19 cellular contexts compared by ENCODE assay signal in genomic region chr4:150315175-150315574, GRCh38.
DNase-seq lines count a peak whose midpoint lies in the region; ATAC-seq and TF ChIP-seq lines count a peak whose summit lies in the region.
"Had no signal": no experiment of that assay in that cellular context is flagged by ENCODE, and none has a peak within 500 bp of the region (broad histone marks: within the 10 kb centered on the region; RNA-seq: fewer than 3 reads in every experiment).

No MANE protein-coding gene starts in this region.

- H3K9me3 ChIP-seq in A673 (ENCODE audit: low read depth, low read length, poor library complexity, severe bottlenecking) (no peaks in the 10 kb centered on the region), NT2/D1 (ENCODE audit: insufficient read depth, low read length) (no peaks in the 10 kb centered on the region), tibial nerve (no peaks in the 10 kb centered on the region)
- H3K9me3 ChIP-seq: BLaER1 treated with 17β-estradiol and CSF1 and Interleukin-3, amounts not matched to agents 10 nM and 100 nM had no signal

- no peak overlapping the region for H3K9ac ChIP-seq in NT2/D1 (ENCODE audit: insufficient read length, low read depth)
- H3K9ac ChIP-seq: BLaER1 treated with 17β-estradiol and CSF1 and Interleukin-3, amounts not matched to agents 10 nM and 100 nM had no signal

- H3K4me2 ChIP-seq in GM23338: peak overlapping the region; percentile 8; the same call in 1 of the 2 replicates
- H3K4me2 ChIP-seq: BLaER1 treated with 17β-estradiol and CSF1 and Interleukin-3, amounts not matched to agents 10 nM and 100 nM had no signal

- WGBS in tibial nerve, 2 donors: 73 to 75% methylated on average over 8 of the region's 8 CpGs

- TF ChIP-seq EP300 in tibial nerve (IDR thresholded peaks at IDR 0.05): no peak

- H3K4me3 ChIP-seq in A673 (ENCODE audit: low read depth, low read length, poor library complexity, severe bottlenecking) (no peak overlapping the region), GM23338 (no peak overlapping the region), NT2/D1 (ENCODE audit: insufficient read length, low read depth) (no peak overlapping the region), tibial nerve (no peak overlapping the region)
- H3K4me3 ChIP-seq: BLaER1 treated with 17β-estradiol and CSF1 and Interleukin-3, amounts not matched to agents 10 nM and 100 nM had no signal

- H3K4me3 Mint-ChIP-seq in GM23338: peak overlapping the region; percentile 31
- H3K4me3 Mint-ChIP-seq: activated naive CD8-positive, alpha-beta T cell treated with anti-CD3 and anti-CD28 coated beads, Interleukin-2, amount 10 ng/mL, durations not matched to agents 7 days and 5 days; activated T-helper 17 cell treated with anti-CD3 and anti-CD28 coated beads, Interleukin-2, amount 50 U/mL, for 72 hours; IgD-negative memory B cell had no signal

- no peaks in the 10 kb centered on the region for H3K9me2 ChIP-seq in GM23338 (ENCODE audit: insufficient read depth)

- H3K27ac ChIP-seq in A673 (ENCODE audit: low read depth, low read length, poor library complexity, severe bottlenecking) (peak overlapping the region; percentile 74), GM23338 (ENCODE audit: low read depth) (no peak overlapping the region), tibial nerve (no peak overlapping the region)
- H3K27ac ChIP-seq: BLaER1 treated with 17β-estradiol and CSF1 and Interleukin-3, amounts not matched to agents 10 nM and 100 nM; brain microvascular endothelial cell had no signal

- H3F3A ChIP-seq in GM23338 (replicated peaks; ENCODE audit: low read depth): no peaks in the 10 kb centered on the region

- POLR2A ChIA-PET in A673 (lab: Charles Lee; ENCODE audit: low non-redundant PET): no interaction called here

- ATAC-seq in GM23338: peak; percentile 87
- ATAC-seq in HG03520 (IDR thresholded peaks at IDR 0.05; ENCODE audit: unreplicated experiment): no peak
- ATAC-seq: activated T-helper 17 cell treated with anti-CD3 and anti-CD28 coated beads, Interleukin-2, amount 50 U/mL, for 72 hours; left ventricle myocardium superior had no signal

- CTCF ChIA-PET in A673 (lab: Charles Lee): no interaction called here

- peak; percentile 32 for DNase-seq in A673 (ENCODE audit: low spot score)
- peak; percentile 74 for DNase-seq in GM23338 (ENCODE audit: low spot score)
- DNase-seq in NT2/D1 (ENCODE audit: low read depth, low spot score): peak; percentile 18
- peak; percentile 59 for DNase-seq in iPS DF 19.7 (ENCODE audit: low read depth, low spot score)
- no peak for DNase-seq in NCI-H1092 (lab: John Stamatoyannopoulos, UW)
- no peak for DNase-seq in DMS114 treated with DMSO at 0.1 percent for 48 hours (lab: John Stamatoyannopoulos, UW; ENCODE audit: unreplicated experiment)
- DNase-seq in tibial nerve (ENCODE audit: low spot score in 2 of 2): no peak
- DNase-seq: activated CD4-positive, alpha-beta T cell treated with anti-CD3 and anti-CD28 coated beads for 4 hours; activated naive CD8-positive, alpha-beta T cell treated with anti-CD3 and anti-CD28 coated beads, Interleukin-2, amount 10 ng/mL, durations not matched to agents 7 days and 5 days; brain microvascular endothelial cell; GF-D8; left ventricle myocardium superior; MM.1S; SHP77; stimulated activated CD8-positive, alpha-beta memory T cell treated with anti-CD3 and anti-CD28 coated beads, Interleukin-4, amount 100 ng/mL, for 48 hours had no signal

- TF ChIP-seq CTCF in A673 (conservative IDR thresholded peaks at IDR 0.05; ENCODE audit: low read depth, low read length) (no peak), GM23338 (conservative IDR thresholded peaks at IDR 0.05; ENCODE audit: low read depth in 2 of 2) (no peak), tibial nerve (IDR thresholded peaks at IDR 0.05) (no peak)

- H3K36me3 ChIP-seq in A673 (ENCODE audit: insufficient read depth, low read length, poor library complexity, severe bottlenecking) (no peaks in the 10 kb centered on the region), GM23338 (ENCODE audit: insufficient read depth) (no peaks in the 10 kb centered on the region), NT2/D1 (ENCODE audit: insufficient read depth, insufficient read length, low read length) (no peaks in the 10 kb centered on the region), tibial nerve (no peaks in the 10 kb centered on the region)
- H3K36me3 ChIP-seq: brain microvascular endothelial cell had no signal

- no peaks in the 10 kb centered on the region for H4K20me1 ChIP-seq in GM23338 (replicated peaks; ENCODE audit: insufficient read depth)
- H4K20me1 ChIP-seq: BLaER1 treated with 17β-estradiol and CSF1 and Interleukin-3, amounts not matched to agents 10 nM and 100 nM had no signal

- no peaks in the 10 kb centered on the region for H3K79me2 ChIP-seq in GM23338 (replicated peaks; ENCODE audit: insufficient read depth)

- H3K27ac Mint-ChIP-seq in GM23338: no peak overlapping the region
- H3K27ac Mint-ChIP-seq: activated naive CD8-positive, alpha-beta T cell treated with anti-CD3 and anti-CD28 coated beads, Interleukin-2, amount 10 ng/mL, durations not matched to agents 7 days and 5 days; activated T-helper 17 cell treated with anti-CD3 and anti-CD28 coated beads, Interleukin-2, amount 50 U/mL, for 72 hours; IgD-negative memory B cell had no signal

- no peak overlapping the region for H2AFZ ChIP-seq in GM23338

- peaks cover 35% of the 10 kb centered on the region for H3K4me1 ChIP-seq in A673 (ENCODE audit: insufficient read depth, low read length, poor library complexity, severe bottlenecking)
- H3K4me1 ChIP-seq in GM23338 (ENCODE audit: insufficient read depth): peaks cover 20% of the 10 kb centered on the region; the same call in 1 of the 2 replicates
- no peaks in the 10 kb centered on the region for H3K4me1 ChIP-seq in NT2/D1 (ENCODE audit: insufficient read depth, insufficient read length)
- H3K4me1 ChIP-seq in tibial nerve: no peaks in the 10 kb centered on the region

- BruUV-seq in A673 (replicated peaks; lab: Mats Ljungman, UMichigan): no TSS peak

- H3K9me3 Mint-ChIP-seq in GM23338: no peaks in the 10 kb centered on the region
- H3K9me3 Mint-ChIP-seq: activated naive CD8-positive, alpha-beta T cell treated with anti-CD3 and anti-CD28 coated beads, Interleukin-2, amount 10 ng/mL, durations not matched to agents 7 days and 5 days; activated T-helper 17 cell treated with anti-CD3 and anti-CD28 coated beads, Interleukin-2, amount 50 U/mL, for 72 hours; IgD-negative memory B cell had no signal

- peaks cover 6% of the 10 kb centered on the region; the same call in 1 of the 3 replicates for H3K36me3 Mint-ChIP-seq in GM23338 (ENCODE audit: low read depth)

- H3K4me1 Mint-ChIP-seq in GM23338: peaks cover 32% of the 10 kb centered on the region
- H3K4me1 Mint-ChIP-seq: activated T-helper 17 cell treated with anti-CD3 and anti-CD28 coated beads, Interleukin-2, amount 50 U/mL, for 72 hours; IgD-negative memory B cell had no signal

- intact Hi-C loops in A673 (cut with micrococcal nuclease; ENCODE audit: unreplicated experiment): no loop called here

- TF ChIP-seq POLR2A in tibial nerve (IDR thresholded peaks at IDR 0.05): no peak

- peaks cover 7% of the 10 kb centered on the region for H3K27me3 Mint-ChIP-seq in GM23338 (ENCODE audit: insufficient read depth, low read depth, poor library complexity)
- H3K27me3 Mint-ChIP-seq: activated naive CD8-positive, alpha-beta T cell treated with anti-CD3 and anti-CD28 coated beads, Interleukin-2, amount 10 ng/mL, durations not matched to agents 7 days and 5 days; activated T-helper 17 cell treated with anti-CD3 and anti-CD28 coated beads, Interleukin-2, amount 50 U/mL, for 72 hours; IgD-negative memory B cell had no signal

- H3K27me3 ChIP-seq in A673 (replicated peaks; ENCODE audit: insufficient read depth, low read depth, low read length, poor library complexity) (no peaks in the 10 kb centered on the region), GM23338 (ENCODE audit: insufficient read depth) (no peaks in the 10 kb centered on the region), NT2/D1 (ENCODE audit: insufficient read depth, insufficient read length) (no peaks in the 10 kb centered on the region), tibial nerve (no peaks in the 10 kb centered on the region)
- H3K27me3 ChIP-seq: BLaER1 treated with 17β-estradiol and CSF1 and Interleukin-3, amounts not matched to agents 10 nM and 100 nM; brain microvascular endothelial cell had no signal

TF ChIP-seq in GM23338, 12 proteins besides CTCF, POLR2A, EP300 and RAD21:
- TF ChIP-seq NANOG (IDR thresholded peaks at IDR 0.05; ENCODE audit: borderline replicate concordance): peak; percentile 43; the same call in 1 of the 2 replicates
- no peak for TF ChIP-seq CREB1 (CRISPR knock-in tag; IDR thresholded peaks at IDR 0.05; ENCODE audit: low read depth)

Comparison
In these comparisons a context has a peak if more than half of its experiments do, and no peak if none do; other contexts are left out.
1. DNase-seq: peak in A673 (single experiment), GM23338 (single experiment), NT2/D1 (single experiment) and iPS DF 19.7 (single experiment); none in NCI-H1092 (single experiment), DMS114 treated with DMSO at 0.1 percent for 48 hours (single experiment) and tibial nerve (0 of 2).